ENCODE assay signal across 18 cellular contexts in the genomic region with DNA sequence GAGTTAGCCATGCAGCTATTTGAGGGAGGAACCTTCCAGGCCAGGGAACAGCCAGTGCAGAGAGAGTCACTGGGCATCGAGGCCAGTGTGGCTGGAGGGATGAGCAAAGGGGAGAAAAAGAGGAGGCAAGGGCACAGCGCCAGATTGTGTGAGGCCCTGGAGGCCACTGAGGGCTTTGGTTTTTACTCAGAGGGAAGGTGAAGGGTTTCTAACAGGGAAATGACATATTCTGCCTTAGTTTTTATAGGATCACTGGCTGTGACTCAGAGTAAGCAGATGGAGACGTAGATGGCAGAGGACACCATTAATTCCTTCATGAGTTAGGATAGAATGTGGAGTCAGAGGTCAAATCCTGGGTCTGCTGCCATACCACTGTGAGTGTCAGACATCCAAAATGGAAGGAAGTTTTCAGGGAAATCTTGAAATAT. TPM values are rescaled to one million over a fixed set of nuclear protein-coding genes. Genes with fewer than 3 reads are reported as not detected.
DNase-seq lines count a peak whose midpoint lies in the region; ATAC-seq and TF ChIP-seq lines count a peak whose summit lies in the region.
"Had no signal": no experiment of that assay in that cellular context is flagged by ENCODE, and none has a peak within 500 bp of the region (broad histone marks: within the 10 kb centered on the region; RNA-seq: fewer than 3 reads in every experiment).

No MANE protein-coding gene starts in this region.

- H3K36me3 ChIP-seq in Loucy (ENCODE audit: insufficient read depth, low read length): no peaks in the 10 kb centered on the region
- H3K36me3 ChIP-seq: BE2C, lower lobe of right lung, pancreas had no signal

- ATAC-seq in HG03045 (IDR thresholded peaks at IDR 0.05; ENCODE audit: unreplicated experiment): no peak
- no peak for ATAC-seq in HG02884 (IDR thresholded peaks at IDR 0.05; ENCODE audit: unreplicated experiment)
- ATAC-seq: pancreas, SK-N-SH treated with all-trans-retinoic acid at 6 μM for 48 hours had no signal

- no peaks in the 10 kb centered on the region for H3K9me3 Mint-ChIP-seq in nephron
- no peaks in the 10 kb centered on the region for H3K9me3 Mint-ChIP-seq in T-helper 2 cell treated with Interferon-gamma antibody and Interleukin-4, amounts not matched to agents 5 μg/mL and 100 μg/mL, for 36 hours
- H3K9me3 Mint-ChIP-seq in activated T-helper 1 cell treated with anti-CD3 and anti-CD28 coated beads, Interleukin-12 subunit alpha, Interleukin-12 subunit beta, Interleukin-2, Interleukin-4 antibody, amounts not matched to agents 30 ng/mL and 10 ng/mL and 1 ng/mL, durations not matched to agents 14 hours and 24 hours and 36 hours: no peaks in the 10 kb centered on the region

- peak overlapping the region; percentile 8 to 40 (median 14) for H3K27ac Mint-ChIP-seq in nephron
- H3K27ac Mint-ChIP-seq in T-helper 2 cell treated with Interferon-gamma antibody and Interleukin-4, amounts not matched to agents 5 μg/mL and 100 μg/mL, for 36 hours: no peak overlapping the region
- H3K27ac Mint-ChIP-seq in activated T-helper 1 cell treated with anti-CD3 and anti-CD28 coated beads, Interleukin-12 subunit alpha, Interleukin-12 subunit beta, Interleukin-2, Interleukin-4 antibody, amounts not matched to agents 30 ng/mL and 10 ng/mL and 1 ng/mL, durations not matched to agents 14 hours and 24 hours and 36 hours: no peak overlapping the region

- no peak overlapping the region for H3K4me3 ChIP-seq in Loucy (ENCODE audit: low read length, poor library complexity, severe bottlenecking)
- H3K4me3 ChIP-seq: lower lobe of right lung, pancreas had no signal

- H3K4me2 ChIP-seq in Loucy (ENCODE audit: low read depth, low read length, poor library complexity, severe bottlenecking): peak overlapping the region; percentile 33

- peaks cover 41% of the 10 kb centered on the region for H3K4me1 Mint-ChIP-seq in nephron
- H3K4me1 Mint-ChIP-seq in T-helper 2 cell treated with Interferon-gamma antibody and Interleukin-4, amounts not matched to agents 5 μg/mL and 100 μg/mL, for 36 hours (ENCODE audit: low read depth): no peaks in the 10 kb centered on the region
- no peaks in the 10 kb centered on the region for H3K4me1 Mint-ChIP-seq in activated T-helper 1 cell treated with anti-CD3 and anti-CD28 coated beads, Interleukin-12 subunit alpha, Interleukin-12 subunit beta, Interleukin-2, Interleukin-4 antibody, amounts not matched to agents 30 ng/mL and 10 ng/mL and 1 ng/mL, durations not matched to agents 14 hours and 24 hours and 36 hours (ENCODE audit: low read depth)

- no peaks in the 10 kb centered on the region for H3K27me3 ChIP-seq in Loucy (ENCODE audit: insufficient read depth, low read length, poor library complexity, severe bottlenecking)
- H3K27me3 ChIP-seq: BE2C, pancreas had no signal

- no peak overlapping the region for H3K9ac ChIP-seq in Loucy (ENCODE audit: low read depth, low read length, poor library complexity, severe bottlenecking)

- H2AFZ ChIP-seq in Loucy (ENCODE audit: low read length): no peak overlapping the region

- no peaks in the 10 kb centered on the region for H3K9me2 ChIP-seq in Loucy (replicated peaks; ENCODE audit: low read depth, low read length)

- no peaks in the 10 kb centered on the region for H3K27me3 Mint-ChIP-seq in nephron (ENCODE audit: low read depth)
- peaks cover 14% of the 10 kb centered on the region for H3K27me3 Mint-ChIP-seq in T-helper 2 cell treated with Interferon-gamma antibody and Interleukin-4, amounts not matched to agents 5 μg/mL and 100 μg/mL, for 36 hours (ENCODE audit: low read depth)
- H3K27me3 Mint-ChIP-seq in activated T-helper 1 cell treated with anti-CD3 and anti-CD28 coated beads, Interleukin-12 subunit alpha, Interleukin-12 subunit beta, Interleukin-2, Interleukin-4 antibody, amounts not matched to agents 30 ng/mL and 10 ng/mL and 1 ng/mL, durations not matched to agents 14 hours and 24 hours and 36 hours (ENCODE audit: insufficient read depth): peaks cover 16% of the 10 kb centered on the region

- H3K27ac ChIP-seq in C4-2B (peak overlapping the region; percentile 45), epithelial cell of prostate (peak overlapping the region; percentile 82)
- H3K27ac ChIP-seq: lower lobe of right lung, pancreas had no signal

- peaks cover 7% of the 10 kb centered on the region for H3K79me2 ChIP-seq in Loucy (ENCODE audit: insufficient read depth, low read length)

- H4K20me1 ChIP-seq in Loucy (ENCODE audit: insufficient read depth, low read length, poor library complexity, severe bottlenecking): no peaks in the 10 kb centered on the region

- peaks cover 27% of the 10 kb centered on the region for H3K4me1 ChIP-seq in Loucy (ENCODE audit: insufficient read depth, low read length, poor library complexity, severe bottlenecking)
- H3K4me1 ChIP-seq: pancreas had no signal

- H3K9me3 ChIP-seq in Loucy (ENCODE audit: insufficient read depth, low read depth, low read length): no peaks in the 10 kb centered on the region
- H3K9me3 ChIP-seq: BE2C, lower lobe of right lung, pancreas had no signal

- no peak for TF ChIP-seq CTCF in C4-2B (conservative IDR thresholded peaks at IDR 0.05)
- no peak for TF ChIP-seq CTCF in Loucy (conservative IDR thresholded peaks at IDR 0.05; ENCODE audit: low read length)
- no peak for TF ChIP-seq CTCF in nephron (IDR thresholded peaks at IDR 0.05; ENCODE audit: unreplicated experiment in 3 of 3)

- DNase-seq in epithelial cell of prostate (ENCODE audit: low read depth, low spot score): peak; percentile 40
- DNase-seq in T-helper 2 cell treated with Interferon-gamma antibody and Interleukin-4, amounts not matched to agents 5 μg/mL and 100 μg/mL, for 36 hours (ENCODE audit: low spot score): no peak
- no peak for DNase-seq in activated T-helper 1 cell treated with anti-CD3 and anti-CD28 coated beads, Interleukin-12 subunit alpha, Interleukin-12 subunit beta, Interleukin-2, Interleukin-4 antibody, amounts not matched to agents 30 ng/mL and 10 ng/mL and 1 ng/mL, durations not matched to agents 14 hours and 24 hours and 36 hours (ENCODE audit: low spot score)
- DNase-seq: activated CD4-positive, CD25-positive, alpha-beta regulatory T cell; BE2C; head of caudate nucleus; lower lobe of right lung; NCI-H2081 treated with DMSO at 0.1 percent for 48 hours; NK-92 treated with Interleukin-12 subunit alpha and Interleukin-12 subunit beta, amount 100 ng/mL, for 24 hours; pancreas; stimulated activated CD4-positive, alpha-beta T cell treated with anti-CD3 and anti-CD28 coated beads, Interleukin-1b, Interleukin-23, amount 100 ng/mL, for 48 hours had no signal

- H3F3A ChIP-seq in Loucy (ENCODE audit: low read depth): no peaks in the 10 kb centered on the region

- peaks cover 3% of the 10 kb centered on the region for H3K36me3 Mint-ChIP-seq in nephron (ENCODE audit: low read depth)
- H3K36me3 Mint-ChIP-seq in T-helper 2 cell treated with Interferon-gamma antibody and Interleukin-4, amounts not matched to agents 5 μg/mL and 100 μg/mL, for 36 hours (ENCODE audit: low read depth): no peaks in the 10 kb centered on the region
- no peaks in the 10 kb centered on the region for H3K36me3 Mint-ChIP-seq in activated T-helper 1 cell treated with anti-CD3 and anti-CD28 coated beads, Interleukin-12 subunit alpha, Interleukin-12 subunit beta, Interleukin-2, Interleukin-4 antibody, amounts not matched to agents 30 ng/mL and 10 ng/mL and 1 ng/mL, durations not matched to agents 14 hours and 24 hours and 36 hours (ENCODE audit: low read depth)

- intact Hi-C loops in activated T-helper 1 cell treated with anti-CD3 and anti-CD28 coated beads, Interleukin-12 subunit alpha, Interleukin-12 subunit beta, Interleukin-2, Interleukin-4 antibody, amounts not matched to agents 30 ng/mL and 10 ng/mL and 1 ng/mL, durations not matched to agents 14 hours and 24 hours and 36 hours (cut with micrococcal nuclease): no loop called here

- no peak overlapping the region for H3K4me3 Mint-ChIP-seq in nephron
- no peak overlapping the region for H3K4me3 Mint-ChIP-seq in T-helper 2 cell treated with Interferon-gamma antibody and Interleukin-4, amounts not matched to agents 5 μg/mL and 100 μg/mL, for 36 hours
- H3K4me3 Mint-ChIP-seq in activated T-helper 1 cell treated with anti-CD3 and anti-CD28 coated beads, Interleukin-12 subunit alpha, Interleukin-12 subunit beta, Interleukin-2, Interleukin-4 antibody, amounts not matched to agents 30 ng/mL and 10 ng/mL and 1 ng/mL, durations not matched to agents 14 hours and 24 hours and 36 hours: no peak overlapping the region

RNA-seq across cellular contexts. Expression of a gene that starts 32.9 kb away (rescaled TPM):
- total RNA-seq in activated T-helper 1 cell treated with anti-CD3 and anti-CD28 coated beads, Interleukin-12 subunit alpha, Interleukin-12 subunit beta, Interleukin-2, Interleukin-4 antibody, amounts not matched to agents 30 ng/mL and 10 ng/mL and 1 ng/mL, durations not matched to agents 14 hours and 24 hours and 36 hours: 1.8 and 4.1 TPM in 2 replicates
- total RNA-seq: G401 had no signal

Comparison
In these comparisons a context has a peak if more than half of its experiments do, and no peak if none do; other contexts are left out.
1. H3K27ac Mint-ChIP-seq: peak in nephron (3 of 3); none in T-helper 2 cell treated with Interferon-gamma antibody and Interleukin-4, amounts not matched to agents 5 μg/mL and 100 μg/mL, for 36 hours (single experiment) and activated T-helper 1 cell treated with anti-CD3 and anti-CD28 coated beads, Interleukin-12 subunit alpha, Interleukin-12 subunit beta, Interleukin-2, Interleukin-4 antibody, amounts not matched to agents 30 ng/mL and 10 ng/mL and 1 ng/mL, durations not matched to agents 14 hours and 24 hours and 36 hours (single experiment).